In the genomic region with DNA sequence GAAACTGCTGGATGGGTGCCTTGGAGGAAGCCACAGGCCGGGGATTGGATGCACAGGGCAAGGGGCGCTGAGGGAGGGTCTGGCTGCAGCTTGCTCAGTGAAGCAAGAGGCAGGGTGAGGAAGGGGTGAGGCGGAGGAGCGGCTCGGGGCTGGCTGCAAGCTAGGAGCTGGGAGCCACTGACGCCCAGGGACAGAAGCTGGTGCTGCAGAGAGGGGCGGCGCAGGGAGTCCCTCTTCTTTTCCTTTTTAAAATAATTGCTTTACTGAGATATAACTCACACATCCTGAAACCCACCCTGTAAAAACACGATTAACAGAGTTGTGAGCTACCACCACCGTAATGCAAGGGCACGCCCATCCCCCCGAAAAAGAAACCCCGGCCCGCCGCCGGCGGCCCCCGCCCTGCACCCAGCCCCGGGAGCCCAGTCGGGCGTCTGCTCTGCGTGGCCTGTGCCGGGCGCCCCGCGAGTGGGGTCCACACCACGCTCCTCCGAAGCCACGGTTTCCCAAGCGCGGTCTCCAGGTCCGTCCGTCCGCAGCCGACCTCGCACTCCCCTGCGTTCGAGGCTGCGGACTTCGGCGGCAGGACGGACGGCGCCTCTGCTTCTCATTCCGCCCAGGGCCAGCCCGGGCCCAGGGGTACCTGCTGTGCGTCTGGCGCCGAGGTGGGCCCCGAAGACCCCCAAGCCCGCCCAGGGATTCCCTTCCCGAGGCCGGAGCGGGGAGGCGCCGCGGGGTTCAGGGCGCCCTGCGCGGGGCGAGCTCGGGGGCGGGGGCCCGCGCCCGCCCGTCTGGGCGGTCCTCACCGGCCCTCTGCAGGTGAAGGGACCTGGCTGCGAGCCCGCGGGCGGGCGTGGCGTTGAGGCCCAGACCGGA, we compare ENCODE assay signal across 1 cellular context.
A peak's percentile ranks its signal among the peaks of the same experiment; 100 is the strongest.
TF ChIP-seq lines count a peak whose summit lies in the region.

No MANE protein-coding gene starts in this region.

TF ChIP-seq in HepG2, 621 proteins besides CTCF, POLR2A, EP300 and RAD21 (continued from another document and continues in another):
- TF ChIP-seq KIAA2018 (CRISPR knock-in tag; IDR thresholded peaks at IDR 0.05; ENCODE audit: borderline replicate concordance) (no peak), KAT2B (IDR thresholded peaks at IDR 0.05; ENCODE audit: borderline replicate concordance, low read depth, low read length) (no peak), ZNF546 (CRISPR knock-in tag; conservative IDR thresholded peaks at IDR 0.05) (no peak), ZFP62 (CRISPR knock-in tag; IDR thresholded peaks at IDR 0.05) (no peak), MAZ (IDR thresholded peaks at IDR 0.05; ENCODE audit: borderline replicate concordance, low read depth, low read length) (no peak), MAZ (CRISPR knock-in tag; IDR thresholded peaks at IDR 0.05; ENCODE audit: low read depth) (no peak), ZNF713 (CRISPR knock-in tag; IDR thresholded peaks at IDR 0.05) (no peak), PHF5A (CRISPR knock-in tag; IDR thresholded peaks at IDR 0.05; ENCODE audit: low read depth, unreplicated experiment) (no peak), PRMT3 (CRISPR knock-in tag; IDR thresholded peaks at IDR 0.05; ENCODE audit: borderline replicate concordance, low read depth) (no peak), PHF8 (CRISPR knock-in tag; IDR thresholded peaks at IDR 0.05) (peak; percentile 68), ZHX1 (CRISPR knock-in tag; IDR thresholded peaks at IDR 0.05; ENCODE audit: low read depth) (peak; percentile 73; the same call in 1 of the 2 replicates), MIER3 (CRISPR knock-in tag; IDR thresholded peaks at IDR 0.05; ENCODE audit: borderline replicate concordance) (no peak), CCAR2 (optimal IDR thresholded peaks at IDR 0.05; ENCODE audit: low read depth, low read length) (no peak), NFAT5 (CRISPR knock-in tag; IDR thresholded peaks at IDR 0.05) (no peak), FUBP1 (CRISPR knock-in tag; IDR thresholded peaks at IDR 0.05; ENCODE audit: borderline replicate concordance) (no peak), ZNF432 (CRISPR knock-in tag; IDR thresholded peaks at IDR 0.05; ENCODE audit: borderline replicate concordance) (no peak), TRIM24 (CRISPR knock-in tag; IDR thresholded peaks at IDR 0.05) (no peak), RNF2 (conservative IDR thresholded peaks at IDR 0.05; ENCODE audit: low read depth) (no peak)
- TF ChIP-seq, protein P1, sequence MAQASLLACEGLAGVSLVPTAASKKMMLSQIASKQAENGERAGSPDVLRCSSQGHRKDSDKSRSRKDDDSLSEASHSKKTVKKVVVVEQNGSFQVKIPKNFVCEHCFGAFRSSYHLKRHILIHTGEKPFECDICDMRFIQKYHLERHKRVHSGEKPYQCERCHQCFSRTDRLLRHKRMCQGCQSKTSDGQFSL (CRISPR knock-in tag; IDR thresholded peaks at IDR 0.05) = no peak
- TF ChIP-seq, protein P2, sequence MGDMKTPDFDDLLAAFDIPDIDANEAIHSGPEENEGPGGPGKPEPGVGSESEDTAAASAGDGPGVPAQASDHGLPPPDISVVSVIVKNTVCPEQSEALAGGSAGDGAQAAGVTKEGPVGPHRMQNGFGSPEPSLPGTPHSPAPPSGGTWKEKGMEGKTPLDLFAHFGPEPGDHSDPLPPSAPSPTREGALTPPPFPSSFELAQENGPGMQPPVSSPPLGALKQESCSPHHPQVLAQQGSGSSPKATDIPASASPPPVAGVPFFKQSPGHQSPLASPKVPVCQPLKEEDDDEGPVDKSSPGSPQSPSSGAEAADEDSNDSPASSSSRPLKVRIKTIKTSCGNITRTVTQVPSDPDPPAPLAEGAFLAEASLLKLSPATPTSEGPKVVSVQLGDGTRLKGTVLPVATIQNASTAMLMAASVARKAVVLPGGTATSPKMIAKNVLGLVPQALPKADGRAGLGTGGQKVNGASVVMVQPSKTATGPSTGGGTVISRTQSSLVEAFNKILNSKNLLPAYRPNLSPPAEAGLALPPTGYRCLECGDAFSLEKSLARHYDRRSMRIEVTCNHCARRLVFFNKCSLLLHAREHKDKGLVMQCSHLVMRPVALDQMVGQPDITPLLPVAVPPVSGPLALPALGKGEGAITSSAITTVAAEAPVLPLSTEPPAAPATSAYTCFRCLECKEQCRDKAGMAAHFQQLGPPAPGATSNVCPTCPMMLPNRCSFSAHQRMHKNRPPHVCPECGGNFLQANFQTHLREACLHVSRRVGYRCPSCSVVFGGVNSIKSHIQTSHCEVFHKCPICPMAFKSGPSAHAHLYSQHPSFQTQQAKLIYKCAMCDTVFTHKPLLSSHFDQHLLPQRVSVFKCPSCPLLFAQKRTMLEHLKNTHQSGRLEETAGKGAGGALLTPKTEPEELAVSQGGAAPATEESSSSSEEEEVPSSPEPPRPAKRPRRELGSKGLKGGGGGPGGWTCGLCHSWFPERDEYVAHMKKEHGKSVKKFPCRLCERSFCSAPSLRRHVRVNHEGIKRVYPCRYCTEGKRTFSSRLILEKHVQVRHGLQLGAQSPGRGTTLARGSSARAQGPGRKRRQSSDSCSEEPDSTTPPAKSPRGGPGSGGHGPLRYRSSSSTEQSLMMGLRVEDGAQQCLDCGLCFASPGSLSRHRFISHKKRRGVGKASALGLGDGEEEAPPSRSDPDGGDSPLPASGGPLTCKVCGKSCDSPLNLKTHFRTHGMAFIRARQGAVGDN (CRISPR knock-in tag; IDR thresholded peaks at IDR 0.05) = peak; percentile 47; the same call in 1 of the 2 replicates
- TF ChIP-seq, protein P3, sequence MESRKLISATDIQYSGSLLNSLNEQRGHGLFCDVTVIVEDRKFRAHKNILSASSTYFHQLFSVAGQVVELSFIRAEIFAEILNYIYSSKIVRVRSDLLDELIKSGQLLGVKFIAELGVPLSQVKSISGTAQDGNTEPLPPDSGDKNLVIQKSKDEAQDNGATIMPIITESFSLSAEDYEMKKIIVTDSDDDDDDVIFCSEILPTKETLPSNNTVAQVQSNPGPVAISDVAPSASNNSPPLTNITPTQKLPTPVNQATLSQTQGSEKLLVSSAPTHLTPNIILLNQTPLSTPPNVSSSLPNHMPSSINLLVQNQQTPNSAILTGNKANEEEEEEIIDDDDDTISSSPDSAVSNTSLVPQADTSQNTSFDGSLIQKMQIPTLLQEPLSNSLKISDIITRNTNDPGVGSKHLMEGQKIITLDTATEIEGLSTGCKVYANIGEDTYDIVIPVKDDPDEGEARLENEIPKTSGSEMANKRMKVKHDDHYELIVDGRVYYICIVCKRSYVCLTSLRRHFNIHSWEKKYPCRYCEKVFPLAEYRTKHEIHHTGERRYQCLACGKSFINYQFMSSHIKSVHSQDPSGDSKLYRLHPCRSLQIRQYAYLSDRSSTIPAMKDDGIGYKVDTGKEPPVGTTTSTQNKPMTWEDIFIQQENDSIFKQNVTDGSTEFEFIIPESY (CRISPR knock-in tag; IDR thresholded peaks at IDR 0.05) = no peak
